ENCODE assay signal across 1 cellular context in the genomic region with DNA sequence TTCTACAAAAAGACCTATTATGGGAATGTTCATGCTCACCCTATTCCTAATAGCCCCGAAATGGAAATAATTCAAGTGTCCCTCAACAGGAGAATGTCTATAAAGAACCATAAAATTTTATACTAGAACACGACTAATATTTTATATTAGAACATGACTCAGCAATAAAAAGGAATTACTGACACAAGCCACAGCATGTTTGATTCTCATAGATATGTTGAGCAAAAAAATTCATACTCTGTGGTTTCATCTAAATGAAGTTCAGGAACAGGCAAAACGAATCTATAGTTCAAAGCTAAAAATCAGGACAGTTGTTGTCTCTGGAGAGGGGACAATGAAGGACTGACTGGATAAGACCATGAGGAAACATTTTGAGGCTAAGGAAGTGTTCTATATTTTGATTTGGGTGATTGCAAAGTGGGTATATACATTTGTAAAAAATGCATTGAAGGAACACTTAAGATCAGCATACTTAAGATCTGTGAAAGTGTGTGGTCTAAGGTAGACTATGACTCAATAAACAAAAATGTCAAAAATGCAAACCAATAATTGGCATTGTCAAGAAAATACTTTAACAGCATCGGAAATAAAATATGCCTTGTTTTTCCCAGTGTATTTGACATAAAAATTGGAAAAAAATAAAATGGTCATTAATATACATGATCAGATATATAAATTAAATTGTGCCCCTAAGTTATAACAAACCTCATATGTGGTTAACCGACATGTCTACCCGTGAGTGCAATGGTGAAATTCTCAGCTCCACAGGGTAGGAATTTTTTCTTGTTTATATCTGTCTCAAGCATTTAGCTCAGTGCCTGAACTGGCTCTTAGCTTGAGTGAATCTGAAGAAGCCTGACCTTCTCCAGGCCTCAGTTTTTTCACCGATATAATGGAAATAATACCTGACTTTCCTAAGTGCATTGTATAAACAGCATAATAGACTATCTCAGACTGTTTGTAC.
TF ChIP-seq lines count a peak whose summit lies in the region.

No MANE protein-coding gene starts in this region.

TF ChIP-seq in HepG2, 621 proteins besides CTCF, POLR2A, EP300 and RAD21:
- TF ChIP-seq ZNF33A (CRISPR knock-in tag; IDR thresholded peaks at IDR 0.05; ENCODE audit: borderline replicate concordance) (no peak), NFE2L2 (IDR thresholded peaks at IDR 0.05; ENCODE audit: low read length) (peak; percentile 86), MAFF (IDR thresholded peaks at IDR 0.05; ENCODE audit: low read depth, low read length) (peak; percentile 64), MAFK (conservative IDR thresholded peaks at IDR 0.05 in 1 of 2, IDR thresholded peaks at IDR 0.05 in 1 of 2; ENCODE audit: low read length in 2 of 2) (peak; percentile 74 to 85; a peak in 3 of 4 replicates)
